Comparison of ENCODE assay signal across 26 cellular contexts in genomic region chr15:53115563-53115962, GRCh38.
"Had no signal": no experiment of that assay in that cellular context is flagged by ENCODE, and none has a peak within 500 bp of the region (broad histone marks: within the 10 kb centered on the region; RNA-seq: fewer than 3 reads in every experiment).

No MANE protein-coding gene starts in this region.

- H3K9me3 ChIP-seq: ascending aorta, body of pancreas had no signal

- DNase-seq: activated CD4-positive, alpha-beta T cell treated with anti-CD3 and anti-CD28 coated beads for 48 hours; activated CD4-positive, alpha-beta T cell treated with anti-CD3 and anti-CD28 coated beads, Interleukin-2, amount 50 U/mL, for 4 hours; activated CD4-positive, CD25-positive, alpha-beta regulatory T cell treated with anti-CD3 and anti-CD28 coated beads, Interleukin-2, amount 50 U/mL, for 72 hours; activated CD8-positive, alpha-beta memory T cell treated with anti-CD3 and anti-CD28 coated beads, Interleukin-2, amount 50 U/mL, for 48 hours; activated CD8-positive, alpha-beta T cell treated with anti-CD3 and anti-CD28 coated beads, Interleukin-2, amount 10 ng/mL, durations not matched to agents 7 days and 5 days; activated effector memory CD4-positive, alpha-beta T cell treated with Interleukin-2 at 50 U/mL for 16 hours; activated naive CD4-positive, alpha-beta T cell; activated naive CD8-positive, alpha-beta T cell treated with anti-CD3 and anti-CD28 coated beads, Interleukin-2, amount 50 U/mL, for 24 hours; activated T-cell treated with anti-CD3 and anti-CD28 coated beads, Interleukin-2, amount 50 U/mL, for 1 hour; amniotic stem cell; body of pancreas; central memory CD4-positive, alpha-beta T cell; KG1; NCI-H1048; NCI-H146; NCI-H2029; NCI-H2107; NCI-H2171 treated with DMSO at 0.1 percent for 48 hours; NCI-H226; NCI-H82; NK-92 treated with Interleukin-12 subunit alpha and Interleukin-12 subunit beta, amount 100 ng/mL, for 24 hours; SHP77 treated with DMSO at 0.1 percent for 48 hours; T-helper 17 cell; T-helper 9 cell had no signal

- ATAC-seq: activated CD8-positive, alpha-beta T cell treated with anti-CD3 and anti-CD28 coated beads, Interleukin-2, amount 10 ng/mL, durations not matched to agents 7 days and 5 days; activated naive CD8-positive, alpha-beta T cell treated with anti-CD3 and anti-CD28 coated beads, Interleukin-2, amount 50 U/mL, for 24 hours; body of pancreas; T-helper 17 cell; WTC11 had no signal

- H3K4me1 ChIP-seq: ascending aorta, body of pancreas had no signal

- H3K27ac ChIP-seq: ascending aorta, body of pancreas had no signal

- H3K27me3 ChIP-seq: ascending aorta, body of pancreas had no signal

- H3K4me3 ChIP-seq: ascending aorta, body of pancreas had no signal

- H3K36me3 ChIP-seq: ascending aorta had no signal
